ENCODE assay signal across 2 cellular contexts in the genomic region with DNA sequence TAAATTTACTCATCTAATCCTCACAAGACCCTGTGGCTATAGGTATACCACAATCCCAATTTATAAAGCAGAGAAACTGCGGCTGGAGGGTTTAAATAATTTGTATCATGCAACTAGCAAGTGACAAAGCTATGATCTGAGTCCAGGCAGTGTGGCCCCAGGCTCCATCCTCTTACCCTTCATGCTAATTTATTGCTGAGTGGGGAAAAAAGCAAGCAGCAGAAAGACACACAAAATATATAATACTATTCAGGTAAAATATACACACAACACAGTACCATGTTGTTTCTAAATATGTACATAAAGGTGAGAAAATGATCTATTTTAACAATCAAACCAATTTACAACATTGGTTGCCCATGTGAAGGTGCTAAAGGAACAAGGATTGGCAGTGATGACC.
TF ChIP-seq lines count a peak whose summit lies in the region.

No MANE protein-coding gene starts in this region.

TF ChIP-seq in HepG2, 621 proteins besides CTCF, POLR2A, EP300 and RAD21:
- TF ChIP-seq MAFF (IDR thresholded peaks at IDR 0.05; ENCODE audit: low read depth, low read length): peak; percentile 76
- no peak for TF ChIP-seq ZNF251 (CRISPR knock-in tag; IDR thresholded peaks at IDR 0.05)
- no peak for TF ChIP-seq THAP7 (CRISPR knock-in tag; IDR thresholded peaks at IDR 0.05)
- peak; percentile 68 to 86 for TF ChIP-seq MAFK (conservative IDR thresholded peaks at IDR 0.05 in 1 of 2, IDR thresholded peaks at IDR 0.05 in 1 of 2; ENCODE audit: low read length in 2 of 2)
TF ChIP-seq in HepG2: peak in this region for 2.

TF ChIP-seq in K562, 482 proteins besides CTCF, POLR2A, EP300 and RAD21:
- TF ChIP-seq THRB (CRISPR knock-in tag; conservative IDR thresholded peaks at IDR 0.05) (no peak), ZEB2 (IDR thresholded peaks at IDR 0.05) (no peak), EGR1 (conservative IDR thresholded peaks at IDR 0.05) (no peak), MAFF (IDR thresholded peaks at IDR 0.05; ENCODE audit: low read length) (peak; percentile 30; the same call in 1 of the 2 replicates), MAFG (tag; conservative IDR thresholded peaks at IDR 0.05) (peak; percentile 21; the same call in 1 of the 2 replicates), JUND (IDR thresholded peaks at IDR 0.05; ENCODE audit: borderline replicate concordance, low read depth, low read length) (no peak), JUND (tag; IDR thresholded peaks at IDR 0.05; ENCODE audit: borderline replicate concordance, low read depth, low read length) (no peak), POU5F1 (IDR thresholded peaks at IDR 0.05; ENCODE audit: borderline replicate concordance, low read depth, low read length, partially characterized antibody) (no peak), MAFK (IDR thresholded peaks at IDR 0.05; ENCODE audit: low read length) (peak; percentile 20; the same call in 1 of the 2 replicates), C11orf30 (IDR thresholded peaks at IDR 0.05; ENCODE audit: low read depth) (peak; percentile 42; the same call in 1 of the 2 replicates), WHSC1 (IDR thresholded peaks at IDR 0.05; ENCODE audit: low read length) (no peak), ZNF316 (IDR thresholded peaks at IDR 0.05) (peak; percentile 60), SRSF9 (IDR thresholded peaks at IDR 0.05; ENCODE audit: borderline replicate concordance, low read depth, low read length) (no peak), ZNF696 (CRISPR knock-in tag; conservative IDR thresholded peaks at IDR 0.05) (no peak), ZNF324 (CRISPR knock-in tag; IDR thresholded peaks at IDR 0.05) (no peak), DIDO1 (tag; IDR thresholded peaks at IDR 0.05; ENCODE audit: low read depth) (no peak), ZNF436 (CRISPR knock-in tag; IDR thresholded peaks at IDR 0.05) (no peak), ZNF431 (CRISPR knock-in tag; IDR thresholded peaks at IDR 0.05) (no peak), SETDB1 (IDR thresholded peaks at IDR 0.05; ENCODE audit: low read length) (no peak), ZNF311 (CRISPR knock-in tag; IDR thresholded peaks at IDR 0.05) (no peak), NCOA6 (IDR thresholded peaks at IDR 0.05) (no peak), MCM2 (IDR thresholded peaks at IDR 0.05; ENCODE audit: low read depth) (no peak), SFPQ (IDR thresholded peaks at IDR 0.05; ENCODE audit: low read depth, low read length) (no peak), NFIC (IDR thresholded peaks at IDR 0.05) (no peak), HDGF (IDR thresholded peaks at IDR 0.05) (no peak), CC2D1A (IDR thresholded peaks at IDR 0.05) (no peak), CCAR2 (IDR thresholded peaks at IDR 0.05; ENCODE audit: low read depth, low read length) (no peak), XRCC4 (IDR thresholded peaks at IDR 0.05; ENCODE audit: extremely low read depth, insufficient read depth, insufficient read length) (no peak)
- TF ChIP-seq, protein P1, sequence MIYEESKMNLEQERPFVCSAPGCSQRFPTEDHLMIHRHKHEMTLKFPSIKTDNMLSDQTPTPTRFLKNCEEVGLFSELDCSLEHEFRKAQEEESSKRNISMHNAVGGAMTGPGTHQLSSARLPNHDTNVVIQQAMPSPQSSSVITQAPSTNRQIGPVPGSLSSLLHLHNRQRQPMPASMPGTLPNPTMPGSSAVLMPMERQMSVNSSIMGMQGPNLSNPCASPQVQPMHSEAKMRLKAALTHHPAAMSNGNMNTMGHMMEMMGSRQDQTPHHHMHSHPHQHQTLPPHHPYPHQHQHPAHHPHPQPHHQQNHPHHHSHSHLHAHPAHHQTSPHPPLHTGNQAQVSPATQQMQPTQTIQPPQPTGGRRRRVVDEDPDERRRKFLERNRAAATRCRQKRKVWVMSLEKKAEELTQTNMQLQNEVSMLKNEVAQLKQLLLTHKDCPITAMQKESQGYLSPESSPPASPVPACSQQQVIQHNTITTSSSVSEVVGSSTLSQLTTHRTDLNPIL (CRISPR knock-in tag; IDR thresholded peaks at IDR 0.05): no peak
- TF ChIP-seq, protein P2, sequence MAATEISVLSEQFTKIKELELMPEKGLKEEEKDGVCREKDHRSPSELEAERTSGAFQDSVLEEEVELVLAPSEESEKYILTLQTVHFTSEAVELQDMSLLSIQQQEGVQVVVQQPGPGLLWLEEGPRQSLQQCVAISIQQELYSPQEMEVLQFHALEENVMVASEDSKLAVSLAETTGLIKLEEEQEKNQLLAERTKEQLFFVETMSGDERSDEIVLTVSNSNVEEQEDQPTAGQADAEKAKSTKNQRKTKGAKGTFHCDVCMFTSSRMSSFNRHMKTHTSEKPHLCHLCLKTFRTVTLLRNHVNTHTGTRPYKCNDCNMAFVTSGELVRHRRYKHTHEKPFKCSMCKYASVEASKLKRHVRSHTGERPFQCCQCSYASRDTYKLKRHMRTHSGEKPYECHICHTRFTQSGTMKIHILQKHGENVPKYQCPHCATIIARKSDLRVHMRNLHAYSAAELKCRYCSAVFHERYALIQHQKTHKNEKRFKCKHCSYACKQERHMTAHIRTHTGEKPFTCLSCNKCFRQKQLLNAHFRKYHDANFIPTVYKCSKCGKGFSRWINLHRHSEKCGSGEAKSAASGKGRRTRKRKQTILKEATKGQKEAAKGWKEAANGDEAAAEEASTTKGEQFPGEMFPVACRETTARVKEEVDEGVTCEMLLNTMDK (IDR thresholded peaks at IDR 0.05; ENCODE audit: borderline replicate concordance, insufficient read depth, low read depth, low read length, poor library complexity, severe bottlenecking): no peak
